21 cellular contexts compared by ENCODE assay signal in genomic region chrX:78330068-78330467, GRCh38. TPM values are rescaled to one million over a fixed set of nuclear protein-coding genes. Genes with fewer than 3 reads are reported as not detected.
A peak's percentile ranks its signal among the peaks of the same experiment; 100 is the strongest.
DNase-seq lines count a peak whose midpoint lies in the region; ATAC-seq and TF ChIP-seq lines count a peak whose summit lies in the region.
"Had no signal": no experiment of that assay in that cellular context is flagged by ENCODE, and none has a peak within 500 bp of the region (broad histone marks: within the 10 kb centered on the region; RNA-seq: fewer than 3 reads in every experiment).

No MANE protein-coding gene starts in this region.

- DNase-seq in activated naive CD4-positive, alpha-beta T cell treated with anti-CD3 and anti-CD28 coated beads, Interleukin-2, amount 10 ng/mL, durations not matched to agents 7 days and 5 days = no peak
- DNase-seq in activated naive CD4-positive, alpha-beta T cell treated with anti-CD3 and anti-CD28 coated beads, Interleukin-2, amount 50 U/mL, for 16 hours = no peak
- DNase-seq in MM.1S = no peak
- no peak for DNase-seq in activated T-helper 2 cell treated with anti-CD3 and anti-CD28 coated beads, Interferon-gamma antibody, Interleukin-2, Interleukin-4, amounts not matched to agents 10 μg/mL and 5 μg/mL and 100 μg/mL, durations not matched to agents 14 hours and 24 hours and 36 hours (ENCODE audit: low spot score)
- DNase-seq in stimulated activated naive B cell treated with anti-CD40 and anti-IgM and Interleukin-4, amounts not matched to agents 10 μg/mL and 1 μg/mL and 100 μg/mL, for 72 hours = no peak
- DNase-seq: adrenal gland, DMS 273 treated with DMSO at 0.1 percent for 48 hours, esophagus squamous epithelium, gastrocnemius medialis, hippocampal formation, left ventricle myocardium inferior, NCI-H146, NCI-H524 treated with DMSO at 0.1 percent for 48 hours had no signal

- no peaks in the 10 kb centered on the region for H3K36me3 ChIP-seq in MM.1S (replicated peaks; ENCODE audit: insufficient read depth, low read length)
- H3K36me3 ChIP-seq: adrenal gland, breast epithelium, esophagus squamous epithelium, gastrocnemius medialis, left ventricle myocardium inferior had no signal

- H2AFZ ChIP-seq in MM.1S (ENCODE audit: low read length) = peak overlapping the region; percentile 37; the same call in 1 of the 2 replicates

- peaks cover 69% of the 10 kb centered on the region for H3K4me1 Mint-ChIP-seq in activated naive CD4-positive, alpha-beta T cell treated with anti-CD3 and anti-CD28 coated beads, Interleukin-2, amount 10 ng/mL, durations not matched to agents 7 days and 5 days
- peaks cover 59% of the 10 kb centered on the region for H3K4me1 Mint-ChIP-seq in activated T-helper 2 cell treated with anti-CD3 and anti-CD28 coated beads, Interferon-gamma antibody, Interleukin-2, Interleukin-4, amounts not matched to agents 10 μg/mL and 5 μg/mL and 100 μg/mL, durations not matched to agents 14 hours and 24 hours and 36 hours (ENCODE audit: low read depth)
- peaks cover 40 to 60% of the 10 kb centered on the region in 2 donors for H3K4me1 Mint-ChIP-seq in stimulated activated naive B cell treated with anti-CD40 and anti-IgM and Interleukin-4, amounts not matched to agents 10 μg/mL and 1 μg/mL and 100 μg/mL, for 72 hours
- H3K4me1 Mint-ChIP-seq: neural crest cell had no signal

- H3K9ac ChIP-seq in MM.1S (ENCODE audit: low read length) = no peak overlapping the region

- peaks cover 20% of the 10 kb centered on the region for H3K79me2 ChIP-seq in MM.1S (ENCODE audit: low read length)

- H3K27ac ChIP-seq in MM.1S (ENCODE audit: low read length) = peak overlapping the region; percentile 73; the same call in 1 of the 2 replicates
- H3K27ac ChIP-seq: adrenal gland, breast epithelium, esophagus squamous epithelium, gastrocnemius medialis, left ventricle myocardium inferior had no signal

- no peak for ATAC-seq in stimulated activated naive B cell treated with anti-CD40 and anti-IgM and Interleukin-4, amounts not matched to agents 10 μg/mL and 1 μg/mL and 100 μg/mL, for 72 hours (replicated peaks)
- ATAC-seq in GM19023 (IDR thresholded peaks at IDR 0.05; ENCODE audit: unreplicated experiment) (no peak), HG03135 (IDR thresholded peaks at IDR 0.05; ENCODE audit: unreplicated experiment) (no peak)
- ATAC-seq: gastrocnemius medialis had no signal

- CTCF ChIA-PET in activated naive CD4-positive, alpha-beta T cell treated with anti-CD3 and anti-CD28 coated beads, Interleukin-2, amount 10 ng/mL, durations not matched to agents 7 days and 5 days (lab: Charles Lee) = interaction anchor here (0.7 kb wide), 1 partner anchor 556 kb away, joined by 3 read pairs; no protein-coding TSS in a partner anchor

- no peaks in the 10 kb centered on the region for H3K27me3 Mint-ChIP-seq in activated naive CD4-positive, alpha-beta T cell treated with anti-CD3 and anti-CD28 coated beads, Interleukin-2, amount 10 ng/mL, durations not matched to agents 7 days and 5 days
- no peaks in the 10 kb centered on the region for H3K27me3 Mint-ChIP-seq in activated T-helper 2 cell treated with anti-CD3 and anti-CD28 coated beads, Interferon-gamma antibody, Interleukin-2, Interleukin-4, amounts not matched to agents 10 μg/mL and 5 μg/mL and 100 μg/mL, durations not matched to agents 14 hours and 24 hours and 36 hours (ENCODE audit: low read depth)
- no peaks in the 10 kb centered on the region for H3K27me3 Mint-ChIP-seq in stimulated activated naive B cell treated with anti-CD40 and anti-IgM and Interleukin-4, amounts not matched to agents 10 μg/mL and 1 μg/mL and 100 μg/mL, for 72 hours

- H3K9me2 ChIP-seq in MM.1S (replicated peaks; ENCODE audit: insufficient read depth, low read length) = no peaks in the 10 kb centered on the region

- peak overlapping the region; percentile 54 for H3K4me3 Mint-ChIP-seq in activated naive CD4-positive, alpha-beta T cell treated with anti-CD3 and anti-CD28 coated beads, Interleukin-2, amount 10 ng/mL, durations not matched to agents 7 days and 5 days
- peak overlapping the region; percentile 58 for H3K4me3 Mint-ChIP-seq in activated T-helper 2 cell treated with anti-CD3 and anti-CD28 coated beads, Interferon-gamma antibody, Interleukin-2, Interleukin-4, amounts not matched to agents 10 μg/mL and 5 μg/mL and 100 μg/mL, durations not matched to agents 14 hours and 24 hours and 36 hours (ENCODE audit: low read depth)
- peak overlapping the region; percentile 77 to 85 for H3K4me3 Mint-ChIP-seq in stimulated activated naive B cell treated with anti-CD40 and anti-IgM and Interleukin-4, amounts not matched to agents 10 μg/mL and 1 μg/mL and 100 μg/mL, for 72 hours
- H3K4me3 Mint-ChIP-seq: CD14-positive monocyte, mesothelial cell of epicardium, neural crest cell had no signal

- H3K36me3 Mint-ChIP-seq in activated naive CD4-positive, alpha-beta T cell treated with anti-CD3 and anti-CD28 coated beads, Interleukin-2, amount 10 ng/mL, durations not matched to agents 7 days and 5 days = peaks cover 3% of the 10 kb centered on the region
- peaks cover 4% of the 10 kb centered on the region for H3K36me3 Mint-ChIP-seq in activated T-helper 2 cell treated with anti-CD3 and anti-CD28 coated beads, Interferon-gamma antibody, Interleukin-2, Interleukin-4, amounts not matched to agents 10 μg/mL and 5 μg/mL and 100 μg/mL, durations not matched to agents 14 hours and 24 hours and 36 hours (ENCODE audit: low read depth)
- no peaks in the 10 kb centered on the region for H3K36me3 Mint-ChIP-seq in stimulated activated naive B cell treated with anti-CD40 and anti-IgM and Interleukin-4, amounts not matched to agents 10 μg/mL and 1 μg/mL and 100 μg/mL, for 72 hours
- H3K36me3 Mint-ChIP-seq: CD14-positive monocyte, mesothelial cell of epicardium had no signal

- no peaks in the 10 kb centered on the region for H3K9me3 Mint-ChIP-seq in activated naive CD4-positive, alpha-beta T cell treated with anti-CD3 and anti-CD28 coated beads, Interleukin-2, amount 10 ng/mL, durations not matched to agents 7 days and 5 days
- H3K9me3 Mint-ChIP-seq in activated T-helper 2 cell treated with anti-CD3 and anti-CD28 coated beads, Interferon-gamma antibody, Interleukin-2, Interleukin-4, amounts not matched to agents 10 μg/mL and 5 μg/mL and 100 μg/mL, durations not matched to agents 14 hours and 24 hours and 36 hours = peaks cover 3% of the 10 kb centered on the region
- no peaks in the 10 kb centered on the region for H3K9me3 Mint-ChIP-seq in stimulated activated naive B cell treated with anti-CD40 and anti-IgM and Interleukin-4, amounts not matched to agents 10 μg/mL and 1 μg/mL and 100 μg/mL, for 72 hours
- H3K9me3 Mint-ChIP-seq: CD14-positive monocyte had no signal

- no peaks in the 10 kb centered on the region for H3K27me3 ChIP-seq in MM.1S (replicated peaks; ENCODE audit: insufficient read depth, low read length)
- H3K27me3 ChIP-seq: esophagus squamous epithelium, gastrocnemius medialis had no signal

- H3K9me3 ChIP-seq in MM.1S (replicated peaks; ENCODE audit: insufficient read depth, low read length) = no peaks in the 10 kb centered on the region
- H3K9me3 ChIP-seq: adrenal gland, breast epithelium, esophagus squamous epithelium, gastrocnemius medialis, left ventricle myocardium inferior had no signal

- H3K4me1 ChIP-seq in MM.1S (ENCODE audit: low read length) = peaks cover 53% of the 10 kb centered on the region
- H3K4me1 ChIP-seq: adrenal gland, breast epithelium, gastrocnemius medialis, left ventricle myocardium inferior had no signal

- no peak overlapping the region for H3K4me3 ChIP-seq in MM.1S (ENCODE audit: low read length)
- H3K4me3 ChIP-seq: adrenal gland, breast epithelium, esophagus squamous epithelium, gastrocnemius medialis, left ventricle myocardium inferior had no signal

- peaks cover 29% of the 10 kb centered on the region for H3F3A ChIP-seq in MM.1S (ENCODE audit: insufficient read depth, low read length)

- H3K27ac Mint-ChIP-seq in activated naive CD4-positive, alpha-beta T cell treated with anti-CD3 and anti-CD28 coated beads, Interleukin-2, amount 10 ng/mL, durations not matched to agents 7 days and 5 days = peak overlapping the region; percentile 92
- peak overlapping the region; percentile 74 for H3K27ac Mint-ChIP-seq in activated T-helper 2 cell treated with anti-CD3 and anti-CD28 coated beads, Interferon-gamma antibody, Interleukin-2, Interleukin-4, amounts not matched to agents 10 μg/mL and 5 μg/mL and 100 μg/mL, durations not matched to agents 14 hours and 24 hours and 36 hours
- H3K27ac Mint-ChIP-seq in stimulated activated naive B cell treated with anti-CD40 and anti-IgM and Interleukin-4, amounts not matched to agents 10 μg/mL and 1 μg/mL and 100 μg/mL, for 72 hours = no peak overlapping the region
- H3K27ac Mint-ChIP-seq: CD14-positive monocyte, mesothelial cell of epicardium had no signal

- no peaks in the 10 kb centered on the region for H4K20me1 ChIP-seq in MM.1S (ENCODE audit: insufficient read depth, low read length)

- no peak for TF ChIP-seq CTCF in MM.1S (IDR thresholded peaks at IDR 0.05; ENCODE audit: low read length)

- intact Hi-C loops in activated T-helper 2 cell treated with anti-CD3 and anti-CD28 coated beads, Interferon-gamma antibody, Interleukin-2, Interleukin-4, amounts not matched to agents 10 μg/mL and 5 μg/mL and 100 μg/mL, durations not matched to agents 14 hours and 24 hours and 36 hours (cut with micrococcal nuclease) = loop anchor here (1.0 to 5.0 kb wide), 4 partner anchors 15 to 932 kb away; no protein-coding TSS in a partner anchor

- H3K4me2 ChIP-seq in MM.1S (ENCODE audit: low read depth, low read length) = peak overlapping the region; percentile 85

RNA-seq across cellular contexts. Expression of gene CYSLTR1, which starts 2.7 kb away (rescaled TPM):
- total RNA-seq in activated T-helper 2 cell treated with anti-CD3 and anti-CD28 coated beads, Interferon-gamma antibody, Interleukin-2, Interleukin-4, amounts not matched to agents 10 μg/mL and 5 μg/mL and 100 μg/mL, durations not matched to agents 14 hours and 24 hours and 36 hours = 9.7 and 10.2 TPM in 2 replicates
- total RNA-seq: G401, neural crest cell, RPMI7951 had no signal
